In the genomic region with DNA sequence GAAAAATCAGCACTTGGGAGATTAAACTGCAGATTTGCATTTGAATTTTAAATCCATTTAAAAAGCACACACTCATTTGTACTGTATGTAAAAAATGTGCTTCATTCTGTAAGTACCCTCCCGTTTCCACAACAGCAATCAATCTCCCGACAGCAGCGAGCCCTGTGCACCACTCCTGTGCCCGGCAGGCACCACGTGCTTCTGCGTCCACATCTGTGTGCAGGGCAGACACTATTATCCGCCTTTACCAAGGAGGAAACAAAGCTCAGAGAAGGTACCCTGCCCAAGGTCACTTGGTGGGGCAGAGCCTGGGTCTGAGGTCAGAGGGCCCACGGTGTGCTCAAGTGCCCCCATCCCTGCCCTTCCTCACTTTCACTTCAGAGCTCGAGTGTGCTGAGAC, we compare ENCODE assay signal across 21 cellular contexts. TPM values are rescaled to one million over a fixed set of nuclear protein-coding genes. Genes with fewer than 3 reads are reported as not detected.
DNase-seq lines count a peak whose midpoint lies in the region; ATAC-seq lines count a peak whose summit lies in the region.
"Had no signal": no experiment of that assay in that cellular context is flagged by ENCODE, and none has a peak within 500 bp of the region (broad histone marks: within the 10 kb centered on the region; RNA-seq: fewer than 3 reads in every experiment).

No MANE protein-coding gene starts in this region.

- H3K9me3 Mint-ChIP-seq in activated naive CD4-positive, alpha-beta T cell treated with anti-CD3 and anti-CD28 coated beads for 36 hours, result no peaks in the 10 kb centered on the region
- H3K9me3 Mint-ChIP-seq in effector memory CD8-positive, alpha-beta T cell, result no peaks in the 10 kb centered on the region
- H3K9me3 Mint-ChIP-seq: GM23338 had no signal

- H3K27me3 Mint-ChIP-seq in activated naive CD4-positive, alpha-beta T cell treated with anti-CD3 and anti-CD28 coated beads for 36 hours (ENCODE audit: low read depth), result no peaks in the 10 kb centered on the region
- H3K27me3 Mint-ChIP-seq in T-helper 17 cell, result no peaks in the 10 kb centered on the region
- no peaks in the 10 kb centered on the region for H3K27me3 Mint-ChIP-seq in effector memory CD8-positive, alpha-beta T cell

- intact Hi-C loops in activated naive CD4-positive, alpha-beta T cell treated with anti-CD3 and anti-CD28 coated beads for 36 hours (cut with micrococcal nuclease), result no loop called here
- intact Hi-C loops in posterior vena cava (cut with DNase I), result no loop called here

- peaks cover 38% of the 10 kb centered on the region for H3K36me3 Mint-ChIP-seq in activated naive CD4-positive, alpha-beta T cell treated with anti-CD3 and anti-CD28 coated beads for 36 hours (ENCODE audit: low read depth)
- H3K36me3 Mint-ChIP-seq in T-helper 17 cell (ENCODE audit: low read depth), result peaks cover 5% of the 10 kb centered on the region
- H3K36me3 Mint-ChIP-seq in effector memory CD8-positive, alpha-beta T cell (ENCODE audit: insufficient read depth), result peaks cover 33% of the 10 kb centered on the region

- H3K4me1 Mint-ChIP-seq in activated naive CD4-positive, alpha-beta T cell treated with anti-CD3 and anti-CD28 coated beads for 36 hours (ENCODE audit: low read depth), result peaks cover 6% of the 10 kb centered on the region
- H3K4me1 Mint-ChIP-seq in T-helper 17 cell, result peaks cover 11% of the 10 kb centered on the region
- peaks cover 21 to 23% of the 10 kb centered on the region in 2 donors for H3K4me1 Mint-ChIP-seq in effector memory CD8-positive, alpha-beta T cell (ENCODE audit: low read depth in 2 of 2)
- H3K4me1 Mint-ChIP-seq: GM23338 had no signal

- H3K27ac Mint-ChIP-seq in activated naive CD4-positive, alpha-beta T cell treated with anti-CD3 and anti-CD28 coated beads for 36 hours, result peak overlapping the region; percentile 68
- H3K27ac Mint-ChIP-seq in T-helper 17 cell, result peak overlapping the region; percentile 43
- peak overlapping the region; percentile 84 for H3K27ac Mint-ChIP-seq in effector memory CD8-positive, alpha-beta T cell
- H3K27ac Mint-ChIP-seq: GM23338 had no signal

- H3K27ac ChIP-seq in substantia nigra (ENCODE audit: low read depth, low read length, poor library complexity, severe bottlenecking), result no peak overlapping the region

- no peak for DNase-seq in activated naive CD4-positive, alpha-beta T cell treated with anti-CD3 and anti-CD28 coated beads for 36 hours
- no peak for DNase-seq in activated naive CD4-positive, alpha-beta T cell (lab: John Stamatoyannopoulos, UW)
- DNase-seq in T-helper 17 cell (no peak), posterior vena cava (ENCODE audit: low spot score) (peak; percentile 47), substantia nigra (lab: John Stamatoyannopoulos, UW) (no peak)
- no peak for DNase-seq in effector memory CD8-positive, alpha-beta T cell
- DNase-seq: 8988T, BE2C, DMS 273 treated with DMSO at 0.1 percent for 48 hours, GDM1, KG1, NCI-H1417 treated with DMSO at 0.1 percent for 48 hours, NCI-H1930, NCI-H2171, NCI-H446 treated with DMSO at 0.1 percent for 48 hours, NCI-H774, PC-3 had no signal

- H3K9me3 ChIP-seq in T-helper 17 cell (ENCODE audit: control insufficient read depth, low read length, poor library complexity, severe bottlenecking), result no peaks in the 10 kb centered on the region
- H3K9me3 ChIP-seq: BE2C had no signal

- H3K4me3 Mint-ChIP-seq in activated naive CD4-positive, alpha-beta T cell treated with anti-CD3 and anti-CD28 coated beads for 36 hours, result no peak overlapping the region
- no peak overlapping the region for H3K4me3 Mint-ChIP-seq in T-helper 17 cell
- peak overlapping the region in 1 of 2 donors; percentile 14 for H3K4me3 Mint-ChIP-seq in effector memory CD8-positive, alpha-beta T cell
- H3K4me3 Mint-ChIP-seq: GM23338 had no signal

- CTCF ChIA-PET in activated naive CD4-positive, alpha-beta T cell treated with anti-CD3 and anti-CD28 coated beads for 36 hours (lab: Charles Lee), result interaction anchor here (0.6 kb wide), 1 partner anchor 13 kb away, joined by 3 read pairs; no protein-coding TSS in a partner anchor

- no peak for ATAC-seq in T-helper 17 cell
- no peak for ATAC-seq in effector memory CD8-positive, alpha-beta T cell (replicated peaks)
- no peak for ATAC-seq in GM21619 (IDR thresholded peaks at IDR 0.05; ENCODE audit: unreplicated experiment)
- ATAC-seq in HG03521 (IDR thresholded peaks at IDR 0.05; ENCODE audit: unreplicated experiment), result no peak
- ATAC-seq: GM23338, HCT116, PC-3 had no signal

RNA-seq across cellular contexts. Expression of a gene that starts 7.5 kb away (rescaled TPM):
- total RNA-seq in activated naive CD4-positive, alpha-beta T cell treated with anti-CD3 and anti-CD28 coated beads for 36 hours, result 10 to 100 TPM; 14.2 to 14.8 TPM
- total RNA-seq in T-helper 17 cell (10 to 100 TPM; 17.9 to 21.5 TPM), posterior vena cava (1 to 10 TPM; 3.9 to 5.9 TPM)

RNA-seq across cellular contexts. Expression of a gene that starts 16.4 kb away (rescaled TPM):
- total RNA-seq in activated naive CD4-positive, alpha-beta T cell treated with anti-CD3 and anti-CD28 coated beads for 36 hours, result 100 to 1,000 TPM; 185 to 186 TPM
- total RNA-seq in T-helper 17 cell (10 to 100 TPM; 75.2 to 77.2 TPM), posterior vena cava (10 to 100 TPM; 65.8 to 79.0 TPM)

RNA-seq across cellular contexts. Expression of a gene that starts 20.5 kb away (rescaled TPM):
- total RNA-seq in activated naive CD4-positive, alpha-beta T cell treated with anti-CD3 and anti-CD28 coated beads for 36 hours, result 10 to 100 TPM; 26.0 to 26.8 TPM
- 10 to 100 TPM; 43.6 to 56.9 TPM for total RNA-seq in T-helper 17 cell
- 10 to 100 TPM; 32.0 to 36.8 TPM for total RNA-seq in posterior vena cava
